Comparison of ENCODE assay signal across 14 cellular contexts in the genomic region with DNA sequence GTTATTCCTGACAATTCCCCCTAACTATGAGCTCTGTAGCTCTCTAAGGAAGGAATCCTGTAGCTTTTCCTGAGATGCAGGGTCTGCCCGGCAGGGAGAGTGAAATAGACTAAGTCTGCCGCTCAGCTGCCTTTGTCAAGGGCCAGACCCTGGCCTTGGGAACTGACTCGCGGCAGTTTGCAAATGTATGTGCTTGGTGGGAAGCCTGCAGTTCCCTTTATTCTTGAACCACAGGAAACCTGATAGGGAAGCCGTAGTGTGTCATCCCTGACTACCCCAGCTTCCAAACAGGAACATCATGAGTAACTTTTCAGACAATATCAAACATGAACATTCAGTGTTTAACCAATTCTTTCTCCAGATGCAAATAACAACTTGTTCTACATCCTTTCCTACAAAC.
DNase-seq lines count a peak whose midpoint lies in the region; ATAC-seq and TF ChIP-seq lines count a peak whose summit lies in the region.
"Had no signal": no experiment of that assay in that cellular context is flagged by ENCODE, and none has a peak within 500 bp of the region (broad histone marks: within the 10 kb centered on the region; RNA-seq: fewer than 3 reads in every experiment).

No MANE protein-coding gene starts in this region.

- H3K27ac Mint-ChIP-seq in chondrocyte (ENCODE audit: unreplicated experiment): no peak overlapping the region
- H3K27ac Mint-ChIP-seq: activated CD8-positive, alpha-beta T cell treated with anti-CD3 and anti-CD28 coated beads, Interleukin-2, amount 10 ng/mL, durations not matched to agents 7 days and 5 days; natural killer cell treated with Interleukin-12 subunit alpha and Interleukin-12 subunit beta and Interleukin-15 and Interleukin-18, amount 100 ng/mL, for 72 hours had no signal

- no peaks in the 10 kb centered on the region for H3K27me3 ChIP-seq in cardiac muscle cell
- H3K27me3 ChIP-seq in left ventricle myocardium inferior (ENCODE audit: low read depth): no peaks in the 10 kb centered on the region
- no peaks in the 10 kb centered on the region for H3K27me3 ChIP-seq in iPS-20b (ENCODE audit: insufficient read depth, low read length)
- H3K27me3 ChIP-seq in testis: no peaks in the 10 kb centered on the region
- H3K27me3 ChIP-seq: SJSA1 had no signal

- DNase-seq in cardiac muscle cell (ENCODE audit: low read depth in 1 of 2, low spot score in 1 of 2) (peak; percentile 41 to 49), left ventricle myocardium inferior (no peak), astrocyte of the cerebellum (ENCODE audit: low read depth) (peak; percentile 57), testis (peak; percentile 34), NCI-H510A (lab: John Stamatoyannopoulos, UW) (no peak), chondrocyte (ENCODE audit: low spot score) (no peak)
- DNase-seq: ACHN; activated CD8-positive, alpha-beta T cell treated with anti-CD3 and anti-CD28 coated beads, Interleukin-2, amount 10 ng/mL, durations not matched to agents 7 days and 5 days; NCI-H1930; stimulated activated naive CD4-positive, alpha-beta T cell treated with Interleukin-2 at 50 U/mL for 16 hours had no signal

- ATAC-seq in GM19467 (IDR thresholded peaks at IDR 0.05; ENCODE audit: unreplicated experiment): no peak
- ATAC-seq: activated CD8-positive, alpha-beta T cell treated with anti-CD3 and anti-CD28 coated beads, Interleukin-2, amount 10 ng/mL, durations not matched to agents 7 days and 5 days; natural killer cell treated with Interleukin-12 subunit alpha and Interleukin-12 subunit beta and Interleukin-15 and Interleukin-18, amount 100 ng/mL, for 72 hours had no signal

- intact Hi-C loops in left ventricle myocardium inferior (cut with micrococcal nuclease) (no loop called here), testis (cut with DNase I; ENCODE audit: low total_unique reads) (no loop called here)

- peaks cover 8% of the 10 kb centered on the region for H3K4me1 Mint-ChIP-seq in chondrocyte (ENCODE audit: low read depth)

- H3K36me3 ChIP-seq in cardiac muscle cell: no peaks in the 10 kb centered on the region
- no peaks in the 10 kb centered on the region for H3K36me3 ChIP-seq in left ventricle myocardium inferior
- no peaks in the 10 kb centered on the region for H3K36me3 ChIP-seq in iPS-20b (ENCODE audit: insufficient read depth, low read depth, low read length)
- no peaks in the 10 kb centered on the region for H3K36me3 ChIP-seq in testis (ENCODE audit: low read depth, missing control alignments)
- H3K36me3 ChIP-seq: SJSA1 had no signal

- H3K9me3 Mint-ChIP-seq in chondrocyte (ENCODE audit: low read depth): no peaks in the 10 kb centered on the region
- H3K9me3 Mint-ChIP-seq: natural killer cell treated with Interleukin-12 subunit alpha and Interleukin-12 subunit beta and Interleukin-15 and Interleukin-18, amount 100 ng/mL, for 72 hours had no signal

- peak overlapping the region; percentile 46; the same call in 1 of the 2 replicates for H3K9ac ChIP-seq in iPS-20b (ENCODE audit: low read depth, low read length)

- H3K9me3 ChIP-seq in cardiac muscle cell (ENCODE audit: low read depth): no peaks in the 10 kb centered on the region
- no peaks in the 10 kb centered on the region for H3K9me3 ChIP-seq in left ventricle myocardium inferior (replicated peaks)
- no peaks in the 10 kb centered on the region for H3K9me3 ChIP-seq in iPS-20b (ENCODE audit: insufficient read depth, low read depth, low read length)
- H3K9me3 ChIP-seq in testis: no peaks in the 10 kb centered on the region
- H3K9me3 ChIP-seq: SJSA1 had no signal

- H3K4me3 ChIP-seq in cardiac muscle cell (no peak overlapping the region), left ventricle myocardium inferior (no peak overlapping the region), astrocyte of the cerebellum (ENCODE audit: low read depth, low read length) (no peak overlapping the region), iPS-20b (ENCODE audit: low read length) (peak overlapping the region; percentile 44; the same call in 1 of the 2 replicates), testis (no peak overlapping the region)
- H3K4me3 ChIP-seq: SJSA1 had no signal

- H3K4me1 ChIP-seq in cardiac muscle cell (ENCODE audit: low read depth) (no peaks in the 10 kb centered on the region), left ventricle myocardium inferior (no peaks in the 10 kb centered on the region), iPS-20b (ENCODE audit: insufficient read depth, low read length) (peaks cover 32% of the 10 kb centered on the region), testis (no peaks in the 10 kb centered on the region)
- H3K4me1 ChIP-seq: SJSA1 had no signal

- TF ChIP-seq CTCF in cardiac muscle cell (IDR thresholded peaks at IDR 0.05; ENCODE audit: low read depth, low read length) (no peak), left ventricle myocardium inferior (IDR thresholded peaks at IDR 0.05; ENCODE audit: borderline replicate concordance) (no peak), astrocyte of the cerebellum (IDR thresholded peaks at IDR 0.05; ENCODE audit: low read depth, low read length, missing control alignments) (no peak), testis (IDR thresholded peaks at IDR 0.05) (no peak), chondrocyte (IDR thresholded peaks at IDR 0.05) (no peak)

- no peak overlapping the region for H3K4me3 Mint-ChIP-seq in chondrocyte (ENCODE audit: unreplicated experiment)
- H3K4me3 Mint-ChIP-seq: activated CD8-positive, alpha-beta T cell treated with anti-CD3 and anti-CD28 coated beads, Interleukin-2, amount 10 ng/mL, durations not matched to agents 7 days and 5 days; natural killer cell treated with Interleukin-12 subunit alpha and Interleukin-12 subunit beta and Interleukin-15 and Interleukin-18, amount 100 ng/mL, for 72 hours had no signal

- H3K27me3 Mint-ChIP-seq in chondrocyte (ENCODE audit: low read depth): peaks cover 12% of the 10 kb centered on the region
- H3K27me3 Mint-ChIP-seq: natural killer cell treated with Interleukin-12 subunit alpha and Interleukin-12 subunit beta and Interleukin-15 and Interleukin-18, amount 100 ng/mL, for 72 hours had no signal

- WGBS in testis, 2 donors: 24 to 52% methylated on average over 5 of the region's 5 CpGs

- no peak overlapping the region for H3K27ac ChIP-seq in cardiac muscle cell
- H3K27ac ChIP-seq in left ventricle myocardium inferior (replicated peaks): no peak overlapping the region
- H3K27ac ChIP-seq in iPS-20b (ENCODE audit: low read length): no peak overlapping the region
- H3K27ac ChIP-seq in testis: no peak overlapping the region
- H3K27ac ChIP-seq: SJSA1 had no signal

- no peaks in the 10 kb centered on the region for H3K36me3 Mint-ChIP-seq in chondrocyte (ENCODE audit: low read depth)
- H3K36me3 Mint-ChIP-seq: natural killer cell treated with Interleukin-12 subunit alpha and Interleukin-12 subunit beta and Interleukin-15 and Interleukin-18, amount 100 ng/mL, for 72 hours had no signal

- no peak for TF ChIP-seq POLR2A in testis (IDR thresholded peaks at IDR 0.05)

- in situ Hi-C loops in astrocyte of the cerebellum (cut with HindIII; ENCODE audit: low sequenced_read_pairs): loop anchor here (5.0 kb wide), 1 partner anchor 66 kb away; no protein-coding TSS in a partner anchor

Comparison
In these comparisons a context has a peak if more than half of its experiments do, and no peak if none do; other contexts are left out.
1. DNase-seq: peak in cardiac muscle cell (2 of 2), astrocyte of the cerebellum (single experiment) and testis (single experiment); none in left ventricle myocardium inferior (single experiment), NCI-H510A (single experiment) and chondrocyte (single experiment).